6 cellular contexts compared by ENCODE assay signal in the genomic region with DNA sequence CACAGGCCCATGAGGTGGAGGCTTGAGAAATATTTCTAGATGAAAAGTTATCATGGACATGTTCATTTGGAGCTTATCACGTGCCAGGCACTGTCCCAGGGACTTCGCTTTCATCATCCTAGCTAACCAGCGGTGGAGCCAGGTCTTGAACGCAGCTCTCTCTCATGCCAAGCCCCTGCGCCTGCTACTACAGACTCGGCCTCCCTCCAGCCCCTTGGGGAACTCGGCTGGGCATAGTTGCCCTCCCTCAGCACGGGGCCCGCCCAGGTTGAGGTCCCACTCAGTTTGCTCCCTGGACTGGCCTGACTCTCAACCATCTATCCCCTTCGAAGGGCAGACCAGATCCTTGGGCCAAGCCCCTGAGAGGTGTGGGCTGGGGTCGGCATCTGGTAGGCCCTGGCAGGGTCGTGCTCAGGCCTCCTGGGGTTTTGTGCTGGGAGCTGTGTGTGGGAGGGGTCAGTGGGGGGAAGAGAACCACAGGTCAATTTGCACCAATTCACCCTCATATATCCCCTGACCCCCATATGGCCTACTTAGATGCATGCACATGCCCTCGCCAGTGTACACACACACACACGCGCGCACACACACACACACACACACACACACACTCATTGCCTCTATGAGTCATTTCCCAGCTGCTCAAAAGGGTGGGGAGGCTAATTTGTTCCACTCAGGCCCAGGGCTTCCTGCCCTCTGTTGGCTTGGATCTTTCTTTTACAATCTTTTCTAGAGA. TPM values are rescaled to one million over a fixed set of nuclear protein-coding genes. Genes with fewer than 3 reads are reported as not detected.
DNase-seq lines count a peak whose midpoint lies in the region; ATAC-seq and TF ChIP-seq lines count a peak whose summit lies in the region.

No MANE protein-coding gene starts in this region.

- no peak for TF ChIP-seq POLR2A in stomach (IDR thresholded peaks at IDR 0.05)

- H3K36me3 ChIP-seq in stomach = no peaks in the 10 kb centered on the region

- H3K4me3 ChIP-seq in stomach = no peak overlapping the region

- 63 to 79% (median 72%) methylated on average over 14 to 16 of the region's 16 CpGs for WGBS in stomach, 5 donors

- intact Hi-C loops in stomach (cut with DNase I; ENCODE audit: low total_unique reads) = no loop called here

- DNase-seq in GM04504 (ENCODE audit: low read depth) (peak; percentile 79), glomerular endothelial cell (ENCODE audit: extremely low read depth, low read depth, low spot score) (peak; percentile 72), stomach (peak; percentile 30), DMS79 (lab: John Stamatoyannopoulos, UW) (no peak), AML-193 (lab: John Stamatoyannopoulos, UW) (no peak)

- no peak for TF ChIP-seq CTCF in stomach (IDR thresholded peaks at IDR 0.05)

- H3K4me1 ChIP-seq in stomach = peaks cover 6 to 30% (median 19%) of the 10 kb centered on the region in 4 donors

- H3K9me3 ChIP-seq in stomach = peaks cover 0 to 10% (median 5%) of the 10 kb centered on the region in 4 donors

- H3K27me3 ChIP-seq in stomach = peaks cover 0 to 19% (median 0%) of the 10 kb centered on the region in 3 donors

- TF ChIP-seq EP300 in stomach (IDR thresholded peaks at IDR 0.05) = no peak

- ATAC-seq in activated CD4-positive, CD25-positive, alpha-beta regulatory T cell treated with anti-CD3 and anti-CD28 coated beads, Interleukin-2, amount 50 U/mL, for 24 hours = peak; percentile 98

- peak overlapping the region in 4 of 5 donors; percentile 15 to 73 (median 54) for H3K27ac ChIP-seq in stomach

RNA-seq across cellular contexts. Expression of a gene that starts 12.1 kb away (rescaled TPM):
- total RNA-seq in glomerular endothelial cell = not detected in 2 replicates
- 1 to 10 TPM in 3 of 5 donors, not detected in 2; 1.2 to 2.7 (median 2.4) TPM for total RNA-seq in stomach
- polyA plus RNA-seq in stomach = under 1 TPM; 0.05 to 0.31 (median 0.19) TPM

RNA-seq across cellular contexts. Expression of a gene that starts 13.3 kb away (rescaled TPM):
- total RNA-seq in glomerular endothelial cell = 0.12 and 2.0 TPM in 2 replicates
- under 1 TPM in 1 of 5 donors, not detected in 4; 0.92 TPM for total RNA-seq in stomach
- polyA plus RNA-seq in stomach = under 1 TPM in 2 of 3 donors, not detected in 1; 0.08 to 0.50 TPM

RNA-seq across cellular contexts. Expression of a gene that starts 35.6 kb away (rescaled TPM):
- total RNA-seq in glomerular endothelial cell (1,004 and 1,319 TPM in 2 replicates), stomach (10 to 100 TPM in 1 of 5 donors, 1 to 10 TPM in 2, not detected in 2; 4.7 to 25.3 (median 9.9) TPM)
- 10 to 100 TPM in 2 of 3 donors, 1 to 10 TPM in 1; 8.2 to 15.4 (median 11.5) TPM for polyA plus RNA-seq in stomach

RNA-seq across cellular contexts. Expression of a gene that starts 52.7 kb away (rescaled TPM):
- total RNA-seq in glomerular endothelial cell (0.70 and 3.2 TPM in 2 replicates), stomach (1 to 10 TPM in 2 of 5 donors, not detected in 3; 4.8 to 5.3 TPM)
- polyA plus RNA-seq in stomach = 1 to 10 TPM; 1.7 to 9.7 (median 8.1) TPM

Comparison
In these comparisons a context has a peak if more than half of its experiments do, and no peak if none do; other contexts are left out.
1. DNase-seq: peak in GM04504 (single experiment), glomerular endothelial cell (single experiment) and stomach (single experiment); none in DMS79 (single experiment) and AML-193 (0 of 2).
2. RNA of a gene that starts 35.6 kb away (total RNA-seq): 1,004 to 1,319 TPM in glomerular endothelial cell; 4.7 to 25.3 TPM in stomach; every median in the first group is over 10 times any median in the second.